ENCODE assay signal across 8 cellular contexts in the genomic region with DNA sequence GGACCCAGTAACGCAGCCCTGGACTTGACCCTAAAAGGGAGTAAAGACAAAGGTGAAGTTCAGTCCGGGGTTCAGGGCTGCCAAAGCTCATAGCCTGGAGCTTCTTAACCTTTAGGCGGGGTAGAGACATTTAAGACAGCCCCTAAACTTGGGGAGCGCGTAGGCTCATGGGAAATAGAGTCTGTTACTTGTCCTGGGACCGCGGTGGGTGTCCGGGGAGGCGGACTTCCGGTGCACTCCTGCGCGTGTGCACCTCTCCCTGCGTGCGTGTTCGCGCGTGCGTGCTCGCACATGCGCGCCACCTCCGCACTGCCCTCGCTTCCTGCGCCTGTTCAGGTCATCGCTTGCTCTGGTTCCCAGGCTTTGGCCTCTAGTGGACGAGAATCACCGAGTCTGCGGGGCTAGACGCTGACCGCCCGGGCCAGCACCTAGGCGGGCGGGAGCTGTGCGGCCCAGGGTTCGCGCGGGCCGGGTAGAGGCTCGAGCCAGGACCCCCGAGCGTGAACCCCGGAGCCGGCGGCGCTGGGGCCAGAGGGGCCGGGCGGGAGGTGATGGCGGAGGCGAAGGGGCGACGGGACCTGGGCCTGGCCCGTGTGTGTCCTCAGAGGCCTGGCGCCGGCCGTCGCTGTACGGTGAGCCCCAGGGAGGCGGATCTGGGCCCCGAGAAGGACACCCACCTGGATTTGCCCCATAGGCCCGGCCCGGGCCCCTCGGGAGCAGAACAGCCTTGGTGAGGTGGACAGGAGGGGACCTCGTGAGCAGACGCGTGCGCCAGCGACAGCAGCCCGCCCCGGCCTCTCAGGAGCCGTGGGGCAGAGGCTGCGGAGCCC. TPM values are rescaled to one million over a fixed set of nuclear protein-coding genes. Genes with fewer than 3 reads are reported as not detected.
DNase-seq lines count a peak whose midpoint lies in the region; ATAC-seq and TF ChIP-seq lines count a peak whose summit lies in the region.
"Not testable (repeated sequence)": the region's sequence is repeated elsewhere in the genome, so short reads cannot be mapped to it uniquely, and the experiment has no call there.

No MANE protein-coding gene starts in this region.

- POLR2A ChIA-PET in WTC11 (lab: Charles Lee), result not testable (repeated sequence)

- H3K9me3 Mint-ChIP-seq in WTC11, result not testable (repeated sequence)

- not testable (repeated sequence) for H3K27me3 Mint-ChIP-seq in WTC11 (ENCODE audit: low read depth)

- not testable (repeated sequence) for H3K4me1 Mint-ChIP-seq in WTC11

- peak overlapping the region; percentile 89 for H3K27ac Mint-ChIP-seq in WTC11

- peak; percentile 99 for ATAC-seq in HG03159 (IDR thresholded peaks at IDR 0.05; ENCODE audit: unreplicated experiment)
- peak; percentile 99 for ATAC-seq in WTC11

- H3K36me3 Mint-ChIP-seq in WTC11, result not testable (repeated sequence)

- CTCF ChIA-PET in WTC11 (lab: Charles Lee), result not testable (repeated sequence)

- in situ Hi-C loops in GM18951 (cut with MboI; ENCODE audit: low sequenced_read_pairs, unreplicated experiment), result not testable (repeated sequence)

- peak overlapping the region; percentile 67 for H3K27ac ChIP-seq in caudate nucleus (ENCODE audit: low read depth, low read length)

- TF ChIP-seq CTCF in WTC11 (IDR thresholded peaks at IDR 0.05), result not testable (repeated sequence)

- DNase-seq in AG08396 (ENCODE audit: low spot score), result peak; percentile 85
- peak; percentile 74 for DNase-seq in NCI-H2227 treated with DMSO at 0.1 percent for 48 hours (lab: John Stamatoyannopoulos, UW)
- peak; percentile 89 for DNase-seq in WTC11 (ENCODE audit: low spot score)
- DNase-seq in caudate nucleus (lab: John Stamatoyannopoulos, UW), result peak; percentile 10 to 95 (median 83)
- DNase-seq in inferior parietal cortex (ENCODE audit: extremely low spot score), result peak; percentile 91
- DNase-seq in smooth muscle cell of the brain vasculature (ENCODE audit: low read depth, low spot score), result peak; percentile 68

- H3K4me3 Mint-ChIP-seq in WTC11, result peak overlapping the region; percentile 83

- TF ChIP-seq POLR2A in GM18951 (IDR thresholded peaks at IDR 0.05; ENCODE audit: extremely low read depth, insufficient read depth, insufficient read length), result peak; percentile 72

TF ChIP-seq in WTC11, 78 proteins besides CTCF, POLR2A, EP300 and RAD21 (continues in another document):
- TF ChIP-seq TEAD1 (CRISPR knock-in tag; IDR thresholded peaks at IDR 0.05), result 0 out of 2 replicates have a peak, but pooled peaks have one; percentile 76
- peak; percentile 49; the same call in 1 of the 2 replicates for TF ChIP-seq ETV6 (CRISPR knock-in tag; IDR thresholded peaks at IDR 0.05)
- TF ChIP-seq, protein P1, sequence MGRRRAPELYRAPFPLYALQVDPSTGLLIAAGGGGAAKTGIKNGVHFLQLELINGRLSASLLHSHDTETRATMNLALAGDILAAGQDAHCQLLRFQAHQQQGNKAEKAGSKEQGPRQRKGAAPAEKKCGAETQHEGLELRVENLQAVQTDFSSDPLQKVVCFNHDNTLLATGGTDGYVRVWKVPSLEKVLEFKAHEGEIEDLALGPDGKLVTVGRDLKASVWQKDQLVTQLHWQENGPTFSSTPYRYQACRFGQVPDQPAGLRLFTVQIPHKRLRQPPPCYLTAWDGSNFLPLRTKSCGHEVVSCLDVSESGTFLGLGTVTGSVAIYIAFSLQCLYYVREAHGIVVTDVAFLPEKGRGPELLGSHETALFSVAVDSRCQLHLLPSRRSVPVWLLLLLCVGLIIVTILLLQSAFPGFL (CRISPR knock-in tag; IDR thresholded peaks at IDR 0.05; ENCODE audit: borderline replicate concordance), result peak; percentile 51; the same call in 1 of the 2 replicates
- peak; percentile 89; the same call in 1 of the 2 replicates for TF ChIP-seq FOXP1 (CRISPR knock-in tag; IDR thresholded peaks at IDR 0.05; ENCODE audit: borderline replicate concordance)
- TF ChIP-seq, protein P2, sequence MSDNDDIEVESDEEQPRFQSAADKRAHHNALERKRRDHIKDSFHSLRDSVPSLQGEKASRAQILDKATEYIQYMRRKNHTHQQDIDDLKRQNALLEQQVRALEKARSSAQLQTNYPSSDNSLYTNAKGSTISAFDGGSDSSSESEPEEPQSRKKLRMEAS (CRISPR knock-in tag; IDR thresholded peaks at IDR 0.05), result peak; percentile 87
- TF ChIP-seq KAT7 (CRISPR knock-in tag; IDR thresholded peaks at IDR 0.05; ENCODE audit: borderline replicate concordance), result peak; percentile 61; the same call in 1 of the 2 replicates
- TF ChIP-seq FOXK1 (CRISPR knock-in tag; IDR thresholded peaks at IDR 0.05), result peak; percentile 69
- 0 out of 2 replicates have a peak, but pooled peaks have one; percentile 63 for TF ChIP-seq TP53 (CRISPR knock-in tag; IDR thresholded peaks at IDR 0.05)
- peak; percentile 51; the same call in 1 of the 2 replicates for TF ChIP-seq CREM (CRISPR knock-in tag; IDR thresholded peaks at IDR 0.05)
- TF ChIP-seq, protein P3, sequence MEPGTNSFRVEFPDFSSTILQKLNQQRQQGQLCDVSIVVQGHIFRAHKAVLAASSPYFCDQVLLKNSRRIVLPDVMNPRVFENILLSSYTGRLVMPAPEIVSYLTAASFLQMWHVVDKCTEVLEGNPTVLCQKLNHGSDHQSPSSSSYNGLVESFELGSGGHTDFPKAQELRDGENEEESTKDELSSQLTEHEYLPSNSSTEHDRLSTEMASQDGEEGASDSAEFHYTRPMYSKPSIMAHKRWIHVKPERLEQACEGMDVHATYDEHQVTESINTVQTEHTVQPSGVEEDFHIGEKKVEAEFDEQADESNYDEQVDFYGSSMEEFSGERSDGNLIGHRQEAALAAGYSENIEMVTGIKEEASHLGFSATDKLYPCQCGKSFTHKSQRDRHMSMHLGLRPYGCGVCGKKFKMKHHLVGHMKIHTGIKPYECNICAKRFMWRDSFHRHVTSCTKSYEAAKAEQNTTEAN (CRISPR knock-in tag; IDR thresholded peaks at IDR 0.05), result 0 out of 2 replicates have a peak, but pooled peaks have one; percentile 75
- peak; percentile 48; the same call in 1 of the 2 replicates for TF ChIP-seq NFE2L1 (CRISPR knock-in tag; IDR thresholded peaks at IDR 0.05)
- 0 out of 2 replicates have a peak, but pooled peaks have one; percentile 17 for TF ChIP-seq NFYB (CRISPR knock-in tag; conservative IDR thresholded peaks at IDR 0.05; ENCODE audit: low read depth)
- 0 out of 2 replicates have a peak, but pooled peaks have one; percentile 26 for TF ChIP-seq CBFB (CRISPR knock-in tag; IDR thresholded peaks at IDR 0.05; ENCODE audit: low read depth)
- TF ChIP-seq SP1 (CRISPR knock-in tag; conservative IDR thresholded peaks at IDR 0.05), result 0 out of 2 replicates have a peak, but pooled peaks have one; percentile 13
- TF ChIP-seq, protein P4, sequence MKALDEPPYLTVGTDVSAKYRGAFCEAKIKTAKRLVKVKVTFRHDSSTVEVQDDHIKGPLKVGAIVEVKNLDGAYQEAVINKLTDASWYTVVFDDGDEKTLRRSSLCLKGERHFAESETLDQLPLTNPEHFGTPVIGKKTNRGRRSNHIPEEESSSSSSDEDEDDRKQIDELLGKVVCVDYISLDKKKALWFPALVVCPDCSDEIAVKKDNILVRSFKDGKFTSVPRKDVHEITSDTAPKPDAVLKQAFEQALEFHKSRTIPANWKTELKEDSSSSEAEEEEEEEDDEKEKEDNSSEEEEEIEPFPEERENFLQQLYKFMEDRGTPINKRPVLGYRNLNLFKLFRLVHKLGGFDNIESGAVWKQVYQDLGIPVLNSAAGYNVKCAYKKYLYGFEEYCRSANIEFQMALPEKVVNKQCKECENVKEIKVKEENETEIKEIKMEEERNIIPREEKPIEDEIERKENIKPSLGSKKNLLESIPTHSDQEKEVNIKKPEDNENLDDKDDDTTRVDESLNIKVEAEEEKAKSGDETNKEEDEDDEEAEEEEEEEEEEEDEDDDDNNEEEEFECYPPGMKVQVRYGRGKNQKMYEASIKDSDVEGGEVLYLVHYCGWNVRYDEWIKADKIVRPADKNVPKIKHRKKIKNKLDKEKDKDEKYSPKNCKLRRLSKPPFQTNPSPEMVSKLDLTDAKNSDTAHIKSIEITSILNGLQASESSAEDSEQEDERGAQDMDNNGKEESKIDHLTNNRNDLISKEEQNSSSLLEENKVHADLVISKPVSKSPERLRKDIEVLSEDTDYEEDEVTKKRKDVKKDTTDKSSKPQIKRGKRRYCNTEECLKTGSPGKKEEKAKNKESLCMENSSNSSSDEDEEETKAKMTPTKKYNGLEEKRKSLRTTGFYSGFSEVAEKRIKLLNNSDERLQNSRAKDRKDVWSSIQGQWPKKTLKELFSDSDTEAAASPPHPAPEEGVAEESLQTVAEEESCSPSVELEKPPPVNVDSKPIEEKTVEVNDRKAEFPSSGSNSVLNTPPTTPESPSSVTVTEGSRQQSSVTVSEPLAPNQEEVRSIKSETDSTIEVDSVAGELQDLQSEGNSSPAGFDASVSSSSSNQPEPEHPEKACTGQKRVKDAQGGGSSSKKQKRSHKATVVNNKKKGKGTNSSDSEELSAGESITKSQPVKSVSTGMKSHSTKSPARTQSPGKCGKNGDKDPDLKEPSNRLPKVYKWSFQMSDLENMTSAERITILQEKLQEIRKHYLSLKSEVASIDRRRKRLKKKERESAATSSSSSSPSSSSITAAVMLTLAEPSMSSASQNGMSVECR (CRISPR knock-in tag; IDR thresholded peaks at IDR 0.05; ENCODE audit: borderline replicate concordance), result peak; percentile 71; the same call in 1 of the 2 replicates
- TF ChIP-seq NR2C2 (CRISPR knock-in tag; IDR thresholded peaks at IDR 0.05), result peak; percentile 55; the same call in 1 of the 2 replicates
- TF ChIP-seq, protein P5, sequence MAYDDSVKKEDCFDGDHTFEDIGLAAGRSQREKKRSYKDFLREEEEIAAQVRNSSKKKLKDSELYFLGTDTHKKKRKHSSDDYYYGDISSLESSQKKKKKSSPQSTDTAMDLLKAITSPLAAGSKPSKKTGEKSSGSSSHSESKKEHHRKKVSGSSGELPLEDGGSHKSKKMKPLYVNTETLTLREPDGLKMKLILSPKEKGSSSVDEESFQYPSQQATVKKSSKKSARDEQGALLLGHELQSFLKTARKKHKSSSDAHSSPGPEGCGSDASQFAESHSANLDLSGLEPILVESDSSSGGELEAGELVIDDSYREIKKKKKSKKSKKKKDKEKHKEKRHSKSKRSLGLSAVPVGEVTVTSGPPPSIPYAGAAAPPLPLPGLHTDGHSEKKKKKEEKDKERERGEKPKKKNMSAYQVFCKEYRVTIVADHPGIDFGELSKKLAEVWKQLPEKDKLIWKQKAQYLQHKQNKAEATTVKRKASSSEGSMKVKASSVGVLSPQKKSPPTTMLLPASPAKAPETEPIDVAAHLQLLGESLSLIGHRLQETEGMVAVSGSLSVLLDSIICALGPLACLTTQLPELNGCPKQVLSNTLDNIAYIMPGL (CRISPR knock-in tag; IDR thresholded peaks at IDR 0.05), result peak; percentile 64; the same call in 1 of the 2 replicates
- TF ChIP-seq RELA (CRISPR knock-in tag; IDR thresholded peaks at IDR 0.05; ENCODE audit: borderline replicate concordance), result peak; percentile 70; the same call in 1 of the 2 replicates
- 0 out of 2 replicates have a peak, but pooled peaks have one; percentile 29 for TF ChIP-seq ZNF317 (CRISPR knock-in tag; IDR thresholded peaks at IDR 0.05; ENCODE audit: borderline replicate concordance, low read depth)

RNA-seq across cellular contexts. Expression of a gene that starts 6.1 kb away (rescaled TPM):
- total RNA-seq in WTC11 (2021), result not detected in 3 replicates

RNA-seq across cellular contexts. Expression of a gene that starts 38.9 kb away (rescaled TPM):
- total RNA-seq in WTC11 (2021), result 1.4 to 3.6 TPM (median 3.2 TPM) in 3 replicates

Comparison
In these comparisons a context has a peak if more than half of its experiments do, and no peak if none do; other contexts are left out.
1. Peak in every context shown above with its lines: DNase-seq, ATAC-seq and H3K27ac ChIP-seq.